In the genomic region with DNA sequence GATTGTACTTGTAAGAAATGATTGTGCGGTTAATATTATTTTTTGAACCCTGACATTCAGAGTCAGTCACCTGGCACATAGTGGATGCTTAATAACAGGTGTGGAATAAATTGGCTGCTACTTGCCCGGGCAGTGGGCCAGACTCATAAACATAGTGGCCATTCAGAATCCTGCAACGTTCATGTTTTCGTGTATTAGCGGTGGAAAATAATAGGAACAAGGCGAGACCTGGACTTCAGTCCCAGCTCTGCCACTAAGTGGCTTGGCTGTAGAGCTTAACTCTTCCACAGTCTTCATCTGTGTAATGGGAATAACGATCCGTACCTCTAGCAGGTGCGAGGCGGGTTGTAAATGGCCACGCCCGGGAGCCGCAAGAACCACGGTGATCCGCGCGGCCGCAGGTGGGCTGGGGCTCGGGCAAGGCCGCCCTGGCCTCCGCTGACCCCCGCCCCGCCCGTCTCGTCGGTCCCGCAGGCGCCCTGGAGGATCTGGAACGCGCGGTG, we compare ENCODE assay signal across 8 cellular contexts. TPM values are rescaled to one million over a fixed set of nuclear protein-coding genes. Genes with fewer than 3 reads are reported as not detected.
DNase-seq lines count a peak whose midpoint lies in the region; ATAC-seq and TF ChIP-seq lines count a peak whose summit lies in the region.

No MANE protein-coding gene starts in this region.

- no peak for TF ChIP-seq CTCF in BJ (IDR thresholded peaks at IDR 0.05; ENCODE audit: insufficient read depth, low read depth, low read length)
- TF ChIP-seq CTCF in HFF-Myc (IDR thresholded peaks at IDR 0.05; ENCODE audit: low read depth, low read length, missing control alignments) = no peak
- TF ChIP-seq CTCF in esophagus squamous epithelium (IDR thresholded peaks at IDR 0.05) = no peak
- no peak for TF ChIP-seq CTCF in ovary (IDR thresholded peaks at IDR 0.05)

- intact Hi-C loops in esophagus squamous epithelium (cut with DNase I) = no loop called here
- intact Hi-C loops in ovary (cut with DNase I) = no loop called here

- H3K36me3 ChIP-seq in BJ (ENCODE audit: control insufficient read depth, insufficient read depth, low read length) (peaks cover 5% of the 10 kb centered on the region; the same call in 1 of the 2 replicates), SJCRH30 (no peaks in the 10 kb centered on the region), esophagus squamous epithelium (peaks cover 0 to 13% (median 0%) of the 10 kb centered on the region in 3 donors), ovary (no peaks in the 10 kb centered on the region)

- no peak for TF ChIP-seq POLR2A in esophagus squamous epithelium (IDR thresholded peaks at IDR 0.05)
- no peak for TF ChIP-seq POLR2A in ovary (IDR thresholded peaks at IDR 0.05)

- H3K4me1 ChIP-seq in SJCRH30 (peaks cover 21% of the 10 kb centered on the region), esophagus squamous epithelium (peaks cover 0 to 46% (median 23%) of the 10 kb centered on the region in 3 donors), ovary (ENCODE audit: insufficient read depth) (peaks cover 11% of the 10 kb centered on the region)

- POLR2A ChIA-PET in BJ (lab: Charles Lee) = no interaction called here

- WGBS in esophagus squamous epithelium, 2 donors = 3 to 4% methylated on average over 18 to 20 of the region's 31 CpGs
- 2 to 3% (median 2%) methylated on average over 28 to 31 of the region's 31 CpGs for WGBS in ovary, 3 donors

- H3K4me3 ChIP-seq in BJ (ENCODE audit: low read depth, low read length) (peak overlapping the region; percentile 71), HFF-Myc (replicated peaks; ENCODE audit: low read depth, low read length) (peak overlapping the region; percentile 63), SJCRH30 (peak overlapping the region; percentile 79), esophagus squamous epithelium (peak overlapping the region; percentile 72 to 88 (median 80)), ovary (peak overlapping the region; percentile 73)

- CTCF ChIA-PET in BJ (lab: Yijun Ruan, JAX) = interaction anchor here (0.6 to 1.3 kb wide), 3 partner anchors 12 to 43 kb away, joined by 3 to 4 read pairs (median 3); no protein-coding TSS in a partner anchor

- peak overlapping the region; percentile 87 for H3K27ac ChIP-seq in SJCRH30
- peak overlapping the region; percentile 65 to 86 (median 74) for H3K27ac ChIP-seq in esophagus squamous epithelium
- peak overlapping the region in 1 of 2 donors; percentile 66 for H3K27ac ChIP-seq in ovary

- H3K27me3 ChIP-seq in BJ (ENCODE audit: control insufficient read depth, insufficient read depth, low read length) (no peaks in the 10 kb centered on the region), SJCRH30 (no peaks in the 10 kb centered on the region), esophagus squamous epithelium (no peaks in the 10 kb centered on the region), ovary (no peaks in the 10 kb centered on the region)

- DNase-seq in BJ (ENCODE audit: low read depth) (no peak), HFF-Myc (ENCODE audit: extremely low read depth, low read depth) (no peak), SJCRH30 (peak; percentile 27 to 62), esophagus squamous epithelium (lab: John Stamatoyannopoulos, UW) (no peak), ovary (no peak)
- DNase-seq in stimulated activated CD4-positive, alpha-beta T cell treated with anti-CD3 and anti-CD28 coated beads, Interleukin-1b, Interleukin-23, amount 100 ng/mL, for 48 hours = no peak

- no peak for TF ChIP-seq EP300 in ovary (IDR thresholded peaks at IDR 0.05)

- ATAC-seq in GM18907 (IDR thresholded peaks at IDR 0.05; ENCODE audit: unreplicated experiment) (no peak), HG02885 (IDR thresholded peaks at IDR 0.05; ENCODE audit: poor library complexity, unreplicated experiment) (no peak)

- H3K9me3 ChIP-seq in SJCRH30 (replicated peaks) = no peaks in the 10 kb centered on the region
- no peaks in the 10 kb centered on the region for H3K9me3 ChIP-seq in esophagus squamous epithelium
- H3K9me3 ChIP-seq in ovary = no peaks in the 10 kb centered on the region

RNA-seq across cellular contexts. Expression of a gene that starts 0.8 kb away (rescaled TPM):
- polyA plus RNA-seq in BJ (2011; rRNA removed) (16.1 and 30.2 TPM in 2 replicates), ovary (10 to 100 TPM; 24.2 to 27.1 TPM)
- 17.2 and 21.9 TPM in 2 replicates for polyA minus RNA-seq in BJ (2011; rRNA and poly(A)+ RNA removed)
- total RNA-seq in SJCRH30 (2014; rRNA removed; shearing (Covaris generic)) = 8.5 and 8.7 TPM in 2 replicates
- total RNA-seq in esophagus squamous epithelium (10 to 100 TPM in 3 of 4 donors, 1 to 10 TPM in 1; 7.0 to 18.0 (median 15.3) TPM), ovary (10 to 100 TPM; 22.1 to 45.1 (median 32.7) TPM)

RNA-seq across cellular contexts. Expression of a gene that starts 3.0 kb away (rescaled TPM):
- polyA plus RNA-seq in BJ (2011; rRNA removed) = not detected in 2 replicates
- polyA minus RNA-seq in BJ (2011; rRNA and poly(A)+ RNA removed) = not detected in 2 replicates
- total RNA-seq in SJCRH30 (2014; rRNA removed; shearing (Covaris generic)) = 0.47 TPM in 1 of 2 replicates, not detected in the other
- total RNA-seq in esophagus squamous epithelium = under 1 TPM in 2 of 4 donors, not detected in 2; 0.38 to 0.47 TPM
- under 1 TPM in 4 of 7 donors, not detected in 3; 0.23 to 0.38 (median 0.37) TPM for total RNA-seq in ovary
- polyA plus RNA-seq in ovary = under 1 TPM in 1 of 2 donors, not detected in 1; 0.18 TPM

RNA-seq across cellular contexts. Expression of a gene that starts 35.5 kb away (rescaled TPM):
- polyA plus RNA-seq in BJ (2011; rRNA removed) = 34.8 and 41.4 TPM in 2 replicates
- polyA minus RNA-seq in BJ (2011; rRNA and poly(A)+ RNA removed) = 13.6 and 20.9 TPM in 2 replicates
- 16.0 and 17.2 TPM in 2 replicates for total RNA-seq in SJCRH30 (2014; rRNA removed; shearing (Covaris generic))
- 10 to 100 TPM; 13.2 to 25.2 (median 18.6) TPM for total RNA-seq in esophagus squamous epithelium
- 10 to 100 TPM; 22.2 to 42.6 (median 27.9) TPM for total RNA-seq in ovary
- 10 to 100 TPM; 22.8 to 53.1 TPM for polyA plus RNA-seq in ovary

RNA-seq across cellular contexts. Expression of a gene that starts 42.0 kb away (rescaled TPM):
- 206 and 286 TPM in 2 replicates for polyA plus RNA-seq in BJ (2011; rRNA removed)
- polyA minus RNA-seq in BJ (2011; rRNA and poly(A)+ RNA removed) = 106 and 126 TPM in 2 replicates
- 135 and 143 TPM in 2 replicates for total RNA-seq in SJCRH30 (2014; rRNA removed; shearing (Covaris generic))
- 10 to 100 TPM; 67.8 to 81.6 (median 78.1) TPM for total RNA-seq in esophagus squamous epithelium
- total RNA-seq in ovary = 100 to 1,000 TPM in 5 of 7 donors, 10 to 100 TPM in 2; 60.2 to 151 (median 125) TPM
- 100 to 1,000 TPM in 1 of 2 donors, 10 to 100 TPM in 1; 67.3 to 154 TPM for polyA plus RNA-seq in ovary

Comparison
In these comparisons a context has a peak if more than half of its experiments do, and no peak if none do; other contexts are left out.
1. DNase-seq: peak in SJCRH30 (2 of 2); none in BJ (single experiment), HFF-Myc (single experiment), esophagus squamous epithelium (single experiment), ovary (0 of 5) and stimulated activated CD4-positive, alpha-beta T cell treated with anti-CD3 and anti-CD28 coated beads, Interleukin-1b, Interleukin-23, amount 100 ng/mL, for 48 hours (single experiment).
2. Peak in every context shown above with its lines, with median percentiles within 50 percentile points of each other: H3K4me3 ChIP-seq.